8 cellular contexts compared by ENCODE assay signal in genomic region chr4:73740353-73740778, GRCh38. TPM values are rescaled to one million over a fixed set of nuclear protein-coding genes. Genes with fewer than 3 reads are reported as not detected.
DNase-seq lines count a peak whose midpoint lies in the region; ATAC-seq and TF ChIP-seq lines count a peak whose summit lies in the region.

Gene CXCL8 (plus strand): TSS chr4:73740569. CDS start chr4:73740659, 90 bp downstream.

- no peaks in the 10 kb centered on the region for H3K36me3 Mint-ChIP-seq in activated CD4-positive, alpha-beta T cell treated with anti-CD3 and anti-CD28 coated beads, Interleukin-2, amount 10 ng/mL, durations not matched to agents 24 days and 14 days (ENCODE audit: low read depth)

- H3K27me3 Mint-ChIP-seq in activated CD4-positive, alpha-beta T cell treated with anti-CD3 and anti-CD28 coated beads, Interleukin-2, amount 10 ng/mL, durations not matched to agents 24 days and 14 days = no peaks in the 10 kb centered on the region

- intact Hi-C loops in activated CD4-positive, alpha-beta T cell treated with anti-CD3 and anti-CD28 coated beads, Interleukin-2, amount 10 ng/mL, durations not matched to agents 24 days and 14 days (cut with micrococcal nuclease) = no loop called here
- intact Hi-C loops in aorta (cut with DNase I) = no loop called here

- peaks cover 2% of the 10 kb centered on the region for H3K4me1 Mint-ChIP-seq in activated CD4-positive, alpha-beta T cell treated with anti-CD3 and anti-CD28 coated beads, Interleukin-2, amount 10 ng/mL, durations not matched to agents 24 days and 14 days

- H3K27ac ChIP-seq in adipose tissue (ENCODE audit: low read depth, low read length) (no peak within 1 kb of the TSS), aorta (ENCODE audit: low read depth in 1 of 2, low read length in 2 of 2) (no peak within 1 kb of the TSS)

- no peak within 1 kb of the TSS for H3K27ac Mint-ChIP-seq in activated CD4-positive, alpha-beta T cell treated with anti-CD3 and anti-CD28 coated beads, Interleukin-2, amount 10 ng/mL, durations not matched to agents 24 days and 14 days

- WGBS in adipose tissue, 3 donors = 8 to 14% (median 13%) methylated on average over 7 of the region's 7 CpGs
- 38 to 44% methylated on average over 7 of the region's 7 CpGs for WGBS in aorta, 2 donors

- H3K4me3 ChIP-seq in kidney epithelial cell (ENCODE audit: low read depth, low read length) (no peak within 1 kb of the TSS), aorta (ENCODE audit: low read length in 2 of 2) (no peak within 1 kb of the TSS)

- H3K4me1 ChIP-seq in aorta (ENCODE audit: control insufficient read depth in 1 of 2, insufficient read depth in 2 of 2, low read length in 2 of 2) = no peaks in the 10 kb centered on the region

- peak within 1 kb of the TSS; percentile 21 for H3K4me3 Mint-ChIP-seq in activated CD4-positive, alpha-beta T cell treated with anti-CD3 and anti-CD28 coated beads, Interleukin-2, amount 10 ng/mL, durations not matched to agents 24 days and 14 days

- H3K9me3 Mint-ChIP-seq in activated CD4-positive, alpha-beta T cell treated with anti-CD3 and anti-CD28 coated beads, Interleukin-2, amount 10 ng/mL, durations not matched to agents 24 days and 14 days = no peaks in the 10 kb centered on the region

- H3K27me3 ChIP-seq in kidney epithelial cell (ENCODE audit: control insufficient read depth, insufficient read depth, low read length) (no peaks in the 10 kb centered on the region), aorta (ENCODE audit: control insufficient read depth in 1 of 2, insufficient read depth in 2 of 2, low read length in 1 of 2) (no peaks in the 10 kb centered on the region)

- TF ChIP-seq CTCF in kidney epithelial cell (IDR thresholded peaks at IDR 0.05; ENCODE audit: insufficient read depth, low read length, poor library complexity, severe bottlenecking) = no peak

- no peaks in the 10 kb centered on the region for H3K9me3 ChIP-seq in aorta (ENCODE audit: control insufficient read depth, low read length)

- ATAC-seq in aorta (ENCODE audit: low FRiP score) (peak; percentile 75), HG03565 (IDR thresholded peaks at IDR 0.05; ENCODE audit: unreplicated experiment) (no peak)

- H3K36me3 ChIP-seq in kidney epithelial cell (ENCODE audit: control insufficient read depth, insufficient read depth, low read length) = no peaks in the 10 kb centered on the region
- no peaks in the 10 kb centered on the region for H3K36me3 ChIP-seq in aorta (ENCODE audit: control insufficient read depth in 1 of 2, insufficient read depth in 2 of 2, low read length in 1 of 2)

- DNase-seq in activated CD4-positive, alpha-beta T cell treated with anti-CD3 and anti-CD28 coated beads, Interleukin-2, amount 10 ng/mL, durations not matched to agents 24 days and 14 days = no peak
- DNase-seq in activated CD4-positive, alpha-beta T cell treated with anti-CD3 and anti-CD28 coated beads, Interleukin-2, amount 50 U/mL, for 48 hours = no peak
- DNase-seq in NCI-H2081 (lab: John Stamatoyannopoulos, UW) = peak; percentile 37 to 74
- DNase-seq in kidney epithelial cell (ENCODE audit: low read depth) = no peak
- DNase-seq in aorta = peak in 1 of 2 donors; percentile 60
- no peak for DNase-seq in NK-92 (lab: John Stamatoyannopoulos, UW; ENCODE audit: unreplicated experiment)

RNA-seq across cellular contexts. Expression of gene CXCL8, which starts in this region (rescaled TPM):
- total RNA-seq in activated CD4-positive, alpha-beta T cell treated with anti-CD3 and anti-CD28 coated beads, Interleukin-2, amount 10 ng/mL, durations not matched to agents 24 days and 14 days = 10.8 and 11.8 TPM in 2 replicates
- 10 to 100 TPM in 2 of 3 donors, 1 to 10 TPM in 1; 1.6 to 91.7 (median 15.2) TPM for polyA plus RNA-seq in adipose tissue
- total RNA-seq in kidney epithelial cell = 69.1 and 76.9 TPM in 2 replicates
- total RNA-seq in aorta = 10 to 100 TPM in 1 of 2 donors, 1 to 10 TPM in 1; 7.8 to 12.1 TPM
- polyA plus RNA-seq in aorta = 10 to 100 TPM in 1 of 2 donors, 1 to 10 TPM in 1; 1.3 to 17.9 TPM

Comparison
In these comparisons a context has a peak if more than half of its experiments do, and no peak if none do; other contexts are left out.
1. DNase-seq: peak in NCI-H2081 (2 of 2); none in activated CD4-positive, alpha-beta T cell treated with anti-CD3 and anti-CD28 coated beads, Interleukin-2, amount 10 ng/mL, durations not matched to agents 24 days and 14 days (single experiment), activated CD4-positive, alpha-beta T cell treated with anti-CD3 and anti-CD28 coated beads, Interleukin-2, amount 50 U/mL, for 48 hours (0 of 2), kidney epithelial cell (single experiment) and NK-92 (single experiment).